In the genomic region with DNA sequence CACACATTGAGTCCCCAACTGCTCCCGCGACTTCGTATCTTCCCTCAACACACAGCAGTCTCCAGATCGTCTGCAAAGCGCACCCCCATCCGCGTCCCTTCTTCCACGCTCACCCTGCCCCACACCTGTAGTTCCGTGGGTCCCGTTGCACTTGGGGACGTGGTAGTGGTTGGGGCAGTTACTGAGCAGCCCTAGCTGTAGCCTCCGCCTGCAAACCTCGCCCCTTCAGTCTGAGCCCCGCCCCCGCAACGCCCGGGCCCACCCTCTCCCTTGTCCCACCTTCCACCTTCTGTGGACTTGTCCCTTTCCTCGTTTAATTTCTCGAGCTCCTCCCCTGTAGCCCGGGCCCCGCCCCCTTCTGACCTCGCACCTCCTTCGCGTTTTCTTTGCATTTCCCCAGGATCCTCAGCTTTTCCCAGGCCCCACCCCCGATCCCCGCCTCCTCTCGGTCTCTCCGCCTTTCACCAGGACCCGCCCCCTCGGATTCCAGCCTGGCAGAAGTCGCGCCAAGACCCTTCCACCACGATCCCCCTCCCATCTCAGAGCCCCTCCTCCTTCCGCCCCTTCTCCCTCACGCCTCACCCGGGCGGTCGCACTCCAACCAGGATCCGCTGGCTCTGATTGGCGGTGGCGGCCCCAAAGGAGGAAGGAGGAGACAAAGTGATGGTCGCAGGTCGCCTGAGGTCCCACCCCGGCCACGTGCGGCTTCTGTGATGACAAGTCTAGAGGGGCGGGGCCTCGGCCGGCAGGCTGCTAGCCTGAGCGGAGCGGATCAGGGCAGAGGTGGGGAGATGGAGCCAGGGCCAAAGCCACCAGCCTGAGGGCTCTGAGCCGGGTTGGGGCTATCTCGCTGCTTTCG, we compare ENCODE assay signal across 8 cellular contexts. TPM values are rescaled to one million over a fixed set of nuclear protein-coding genes. Genes with fewer than 3 reads are reported as not detected.
DNase-seq lines count a peak whose midpoint lies in the region; ATAC-seq lines count a peak whose summit lies in the region.

A gene with protein sequence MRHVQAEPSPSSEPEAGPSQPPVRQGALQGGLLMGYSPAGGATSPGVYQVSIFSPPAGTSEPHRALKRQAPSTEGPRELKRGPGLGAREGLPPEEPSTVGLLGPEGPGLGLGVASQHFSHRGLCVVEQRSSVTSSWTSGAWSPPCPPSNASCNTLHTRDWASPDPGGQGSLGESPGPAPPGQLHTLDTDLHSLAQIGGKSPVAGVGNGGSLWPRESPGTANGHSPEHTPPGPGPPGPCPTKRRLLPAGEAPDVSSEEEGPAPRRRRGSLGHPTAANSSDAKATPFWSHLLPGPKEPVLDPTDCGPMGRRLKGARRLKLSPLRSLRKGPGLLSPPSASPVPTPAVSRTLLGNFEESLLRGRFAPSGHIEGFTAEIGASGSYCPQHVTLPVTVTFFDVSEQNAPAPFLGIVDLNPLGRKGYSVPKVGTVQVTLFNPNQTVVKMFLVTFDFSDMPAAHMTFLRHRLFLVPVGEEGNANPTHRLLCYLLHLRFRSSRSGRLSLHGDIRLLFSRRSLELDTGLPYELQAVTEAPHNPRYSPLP (minus strand): TSS at position 183 of the 859 bp plus-strand sequence. CDS start 7,588 bp downstream, outside the sequence.

- H3K27ac ChIP-seq in epithelial cell of prostate, result peak within 1 kb of the TSS; percentile 99

- peak; percentile 52 for ATAC-seq in GM21529 (IDR thresholded peaks at IDR 0.05; ENCODE audit: unreplicated experiment)

- H3K4me1 Mint-ChIP-seq in IgD-negative memory B cell, result peaks cover 33 to 44% (median 37%) of the 10 kb centered on the region in 3 donors

- no peaks in the 10 kb centered on the region for H3K27me3 Mint-ChIP-seq in IgD-negative memory B cell

- DNase-seq in DMS 273 treated with DMSO at 0.1 percent for 48 hours (lab: John Stamatoyannopoulos, UW), result peak; percentile 89
- peak; percentile 88 for DNase-seq in OCI-M2 (lab: John Stamatoyannopoulos, UW; ENCODE audit: unreplicated experiment)
- DNase-seq in activated T-cell treated with anti-CD3 and anti-CD28 coated beads for 48 hours (ENCODE audit: low read depth), result peak; percentile 91
- DNase-seq in epithelial cell of prostate (ENCODE audit: low read depth, low spot score), result peak; percentile 72
- peak; percentile 95 for DNase-seq in mucosa of gallbladder (ENCODE audit: low spot score)
- peak; percentile 66 to 86 for DNase-seq in stimulated activated CD8-positive, alpha-beta memory T cell treated with anti-CD3 and anti-CD28 coated beads, Interleukin-4, amount 100 ng/mL, for 4 hours (ENCODE audit: low read depth in 2 of 2, low spot score in 1 of 2)

- H3K9me3 Mint-ChIP-seq in IgD-negative memory B cell, result no peaks in the 10 kb centered on the region

- H3K4me3 Mint-ChIP-seq in IgD-negative memory B cell, result peak within 1 kb of the TSS; percentile 94 to 99 (median 98)

- peak within 1 kb of the TSS; percentile 95 to 97 (median 97) for H3K27ac Mint-ChIP-seq in IgD-negative memory B cell

- H3K36me3 Mint-ChIP-seq in IgD-negative memory B cell, result no peaks in the 10 kb centered on the region

RNA-seq across cellular contexts. Expression of the gene that starts here (rescaled TPM):
- 3.5 TPM for polyA plus RNA-seq in IgD-negative memory B cell
- 18.3 TPM for total RNA-seq in mucosa of gallbladder

Comparison
In these comparisons a context has a peak if more than half of its experiments do, and no peak if none do; other contexts are left out.
1. Peak in every context shown above with its lines: DNase-seq, ATAC-seq and H3K27ac ChIP-seq.